In the genomic region with DNA sequence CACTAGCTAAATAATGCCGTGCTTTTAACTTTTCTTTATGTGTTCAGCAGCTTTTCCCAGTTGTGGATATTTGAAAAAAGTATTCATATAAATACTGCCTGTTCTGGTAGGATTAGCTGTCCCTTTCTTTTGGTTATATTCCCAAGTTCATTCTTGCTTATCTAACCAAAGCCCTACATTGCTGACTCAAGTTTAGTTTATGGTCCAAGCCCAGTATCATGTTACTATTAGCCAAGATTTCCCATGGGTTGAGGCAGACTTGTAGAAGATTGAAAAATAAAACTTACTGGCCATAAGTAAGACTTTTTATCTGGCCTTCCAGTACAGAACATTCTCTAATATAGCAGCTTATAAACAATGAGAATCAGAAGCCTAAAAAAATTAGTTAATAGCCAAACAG, we compare ENCODE assay signal across 1 cellular context.
TF ChIP-seq lines count a peak whose summit lies in the region.

No MANE protein-coding gene starts in this region.

TF ChIP-seq in HepG2, 621 proteins besides CTCF, POLR2A, EP300 and RAD21:
- TF ChIP-seq ZNF430 (CRISPR knock-in tag; IDR thresholded peaks at IDR 0.05) (no peak), MBNL3 (CRISPR knock-in tag; conservative IDR thresholded peaks at IDR 0.05) (no peak), ZNF101 (CRISPR knock-in tag; IDR thresholded peaks at IDR 0.05; ENCODE audit: borderline replicate concordance, low read depth) (no peak)
- TF ChIP-seq, protein P1, sequence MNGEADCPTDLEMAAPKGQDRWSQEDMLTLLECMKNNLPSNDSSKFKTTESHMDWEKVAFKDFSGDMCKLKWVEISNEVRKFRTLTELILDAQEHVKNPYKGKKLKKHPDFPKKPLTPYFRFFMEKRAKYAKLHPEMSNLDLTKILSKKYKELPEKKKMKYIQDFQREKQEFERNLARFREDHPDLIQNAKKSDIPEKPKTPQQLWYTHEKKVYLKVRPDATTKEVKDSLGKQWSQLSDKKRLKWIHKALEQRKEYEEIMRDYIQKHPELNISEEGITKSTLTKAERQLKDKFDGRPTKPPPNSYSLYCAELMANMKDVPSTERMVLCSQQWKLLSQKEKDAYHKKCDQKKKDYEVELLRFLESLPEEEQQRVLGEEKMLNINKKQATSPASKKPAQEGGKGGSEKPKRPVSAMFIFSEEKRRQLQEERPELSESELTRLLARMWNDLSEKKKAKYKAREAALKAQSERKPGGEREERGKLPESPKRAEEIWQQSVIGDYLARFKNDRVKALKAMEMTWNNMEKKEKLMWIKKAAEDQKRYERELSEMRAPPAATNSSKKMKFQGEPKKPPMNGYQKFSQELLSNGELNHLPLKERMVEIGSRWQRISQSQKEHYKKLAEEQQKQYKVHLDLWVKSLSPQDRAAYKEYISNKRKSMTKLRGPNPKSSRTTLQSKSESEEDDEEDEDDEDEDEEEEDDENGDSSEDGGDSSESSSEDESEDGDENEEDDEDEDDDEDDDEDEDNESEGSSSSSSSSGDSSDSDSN (CRISPR knock-in tag; IDR thresholded peaks at IDR 0.05): no peak
TF ChIP-seq in HepG2: peak in this region for 0.
